15 cellular contexts compared by ENCODE assay signal in genomic region chr19:35907377-35907745, GRCh38. TPM values are rescaled to one million over a fixed set of nuclear protein-coding genes. Genes with fewer than 3 reads are reported as not detected.
DNase-seq lines count a peak whose midpoint lies in the region; ATAC-seq, FAIRE-seq and TF ChIP-seq lines count a peak whose summit lies in the region.
"Had no signal": no experiment of that assay in that cellular context is flagged by ENCODE, and none has a peak within 500 bp of the region (broad histone marks: within the 10 kb centered on the region; RNA-seq: fewer than 3 reads in every experiment).

No MANE protein-coding gene starts in this region.

- H3K4me1 ChIP-seq in CD8-positive, alpha-beta memory T cell (ENCODE audit: insufficient read depth, low read length): peaks cover 45% of the 10 kb centered on the region
- peaks cover 0 to 29% (median 8%) of the 10 kb centered on the region in 4 donors for H3K4me1 ChIP-seq in Peyer's patch
- peaks cover 33% of the 10 kb centered on the region for H3K4me1 ChIP-seq in HepG2 (ENCODE audit: insufficient read depth, low read length)
- no peaks in the 10 kb centered on the region for H3K4me1 ChIP-seq in skeletal muscle tissue (ENCODE audit: control insufficient read depth in 3 of 3, insufficient read depth in 3 of 3, low read length in 3 of 3)

- FAIRE-seq in HepG2 (lab: Jason Lieb, UNC): no peak
- FAIRE-seq: islet of Langerhans had no signal

- no peaks in the 10 kb centered on the region for H3K36me3 ChIP-seq in CD8-positive, alpha-beta memory T cell (ENCODE audit: insufficient read depth, low read length)
- no peaks in the 10 kb centered on the region for H3K36me3 ChIP-seq in Peyer's patch
- H3K36me3 ChIP-seq in HepG2 (replicated peaks in 1 of 2; ENCODE audit: control insufficient read depth in 1 of 2, insufficient read depth in 2 of 2, low read length in 2 of 2): no peaks in the 10 kb centered on the region
- no peaks in the 10 kb centered on the region for H3K36me3 ChIP-seq in skeletal muscle tissue (ENCODE audit: control insufficient read depth in 3 of 3, insufficient read depth in 3 of 3, low read length in 3 of 3)
- H3K36me3 ChIP-seq: MG63 had no signal

- H3K27me3 Mint-ChIP-seq in CD8-positive, alpha-beta memory T cell: no peaks in the 10 kb centered on the region
- H3K27me3 Mint-ChIP-seq: stimulated activated naive CD8-positive, alpha-beta T cell treated with anti-CD3 and anti-CD28 coated beads, Interleukin-15, amount 100 ng/mL, for 72 hours had no signal

- TF ChIP-seq POLR2A in Peyer's patch (IDR thresholded peaks at IDR 0.05): no peak
- TF ChIP-seq POLR2A in HepG2 (IDR thresholded peaks at IDR 0.05; ENCODE audit: insufficient read depth in 1 of 2, low read depth in 2 of 2, low read length in 2 of 2): no peak

- peaks cover 33 to 46% (median 40%) of the 10 kb centered on the region in 3 donors for H3K4me1 Mint-ChIP-seq in CD8-positive, alpha-beta memory T cell

- WGBS in HepG2 (ENCODE audit: low lambda C conversion rate): 14% methylated on average over 12 of the region's 12 CpGs

- H3K9ac ChIP-seq in HepG2 (ENCODE audit: insufficient read depth, low read depth, low read length) (no peak overlapping the region), skeletal muscle tissue (ENCODE audit: low read depth in 1 of 3, low read length in 3 of 3) (peak overlapping the region in 1 of 3 donors; percentile 14)

- POLR2A ChIA-PET in CD8-positive, alpha-beta memory T cell (lab: Charles Lee): no interaction called here
- POLR2A ChIA-PET in HepG2 (lab: Yijun Ruan, JAX): no interaction called here

- peak; percentile 33 for ATAC-seq in HepG2
- ATAC-seq in HG02840 (IDR thresholded peaks at IDR 0.05; ENCODE audit: low FRiP score, unreplicated experiment): no peak
- ATAC-seq: stimulated activated naive CD8-positive, alpha-beta T cell treated with anti-CD3 and anti-CD28 coated beads, Interleukin-15, amount 100 ng/mL, for 72 hours had no signal

- H3K9me3 Mint-ChIP-seq in CD8-positive, alpha-beta memory T cell: peaks cover 0 to 3% (median 0%) of the 10 kb centered on the region in 5 donors
- H3K9me3 Mint-ChIP-seq: stimulated activated naive CD8-positive, alpha-beta T cell treated with anti-CD3 and anti-CD28 coated beads, Interleukin-15, amount 100 ng/mL, for 72 hours had no signal

- no peaks in the 10 kb centered on the region for H3K9me3 ChIP-seq in CD8-positive, alpha-beta memory T cell (ENCODE audit: low read length)
- no peaks in the 10 kb centered on the region for H3K9me3 ChIP-seq in Peyer's patch
- no peaks in the 10 kb centered on the region for H3K9me3 ChIP-seq in HepG2 (ENCODE audit: low read length)
- no peaks in the 10 kb centered on the region for H3K9me3 ChIP-seq in skeletal muscle tissue (ENCODE audit: control insufficient read depth in 3 of 3, low read length in 3 of 3)
- H3K9me3 ChIP-seq: MG63 had no signal

- intact Hi-C loops in HepG2 (cut with micrococcal nuclease; ENCODE audit: unreplicated experiment): no loop called here

- H3K27ac Mint-ChIP-seq in CD8-positive, alpha-beta memory T cell: peak overlapping the region in 6 of 8 donors; percentile 41 to 97 (median 88)
- H3K27ac Mint-ChIP-seq: stimulated activated naive CD8-positive, alpha-beta T cell treated with anti-CD3 and anti-CD28 coated beads, Interleukin-15, amount 100 ng/mL, for 72 hours had no signal

- no peak overlapping the region for H3K4me2 ChIP-seq in HepG2 (ENCODE audit: low read depth, low read length)

- no TSS peak for BruUV-seq in HepG2 (replicated peaks; lab: Mats Ljungman, UMichigan)

- peaks cover 2 to 8% (median 5%) of the 10 kb centered on the region in 3 donors for H3K36me3 Mint-ChIP-seq in CD8-positive, alpha-beta memory T cell

- no peak for TF ChIP-seq EP300 in HepG2 (IDR thresholded peaks at IDR 0.05; ENCODE audit: low read depth in 2 of 2, low read length in 2 of 2)
- TF ChIP-seq EP300 in HepG2 (CRISPR knock-in tag; IDR thresholded peaks at IDR 0.05; ENCODE audit: borderline replicate concordance): no peak

- TF ChIP-seq CTCF in Peyer's patch (IDR thresholded peaks at IDR 0.05) (no peak), HepG2 (CRISPR knock-in tag; IDR thresholded peaks at IDR 0.05) (no peak)

- no peak overlapping the region for H2AFZ ChIP-seq in HepG2 (ENCODE audit: low read length)

- no peak overlapping the region for H3K27ac ChIP-seq in CD8-positive, alpha-beta memory T cell (ENCODE audit: low read depth, low read length)
- H3K27ac ChIP-seq in Peyer's patch: peak overlapping the region; percentile 46 to 75 (median 60)
- no peak overlapping the region for H3K27ac ChIP-seq in HepG2 (ENCODE audit: extremely low read length, insufficient read depth, low read length)
- H3K27ac ChIP-seq in skeletal muscle tissue (ENCODE audit: low read depth, low read length): peak overlapping the region; percentile 60

- peak overlapping the region in 5 of 7 donors; percentile 56 to 91 (median 82) for H3K4me3 Mint-ChIP-seq in CD8-positive, alpha-beta memory T cell
- H3K4me3 Mint-ChIP-seq: stimulated activated naive CD8-positive, alpha-beta T cell treated with anti-CD3 and anti-CD28 coated beads, Interleukin-15, amount 100 ng/mL, for 72 hours had no signal

- no peak overlapping the region for H3K4me3 ChIP-seq in CD8-positive, alpha-beta memory T cell (ENCODE audit: low read length)
- H3K4me3 ChIP-seq in Peyer's patch: peak overlapping the region in 2 of 4 donors; percentile 11 to 39
- H3K4me3 ChIP-seq in HepG2 (replicated peaks in 1 of 3; ENCODE audit: insufficient read depth in 1 of 3, low read depth in 2 of 3, low read length in 3 of 3): no peak overlapping the region
- peak overlapping the region in 2 of 3 donors; percentile 26 to 30 for H3K4me3 ChIP-seq in skeletal muscle tissue (ENCODE audit: low read length in 3 of 3)
- H3K4me3 ChIP-seq: MG63 had no signal

- H4K20me1 ChIP-seq in HepG2 (ENCODE audit: insufficient read depth, low read length): no peaks in the 10 kb centered on the region

- DNase-seq in CD8-positive, alpha-beta memory T cell: no peak
- DNase-seq in Peyer's patch (no peak), HepG2 (ENCODE audit: low spot score) (no peak), NCI-H2196 treated with DMSO at 0.1 percent for 48 hours (lab: John Stamatoyannopoulos, UW; ENCODE audit: unreplicated experiment) (no peak), NK-92 (lab: John Stamatoyannopoulos, UW; ENCODE audit: unreplicated experiment) (no peak)
- DNase-seq: activated naive CD4-positive, alpha-beta T cell treated with anti-CD3 and anti-CD28 coated beads, Interleukin-2, amount 50 U/mL, for 16 hours; foreskin fibroblast; stimulated activated CD4-positive, alpha-beta T cell treated with anti-CD3 and anti-CD28 coated beads, Interleukin-2, amount 100 ng/mL, for 48 hours; stimulated activated naive CD8-positive, alpha-beta T cell treated with anti-CD3 and anti-CD28 coated beads, Interleukin-15, amount 100 ng/mL, for 72 hours had no signal

- no peak for TF ChIP-seq RAD21 in HepG2 (CRISPR knock-in tag; IDR thresholded peaks at IDR 0.05)

- H3K27me3 ChIP-seq in CD8-positive, alpha-beta memory T cell (ENCODE audit: insufficient read depth, low read length, poor library complexity, severe bottlenecking): no peaks in the 10 kb centered on the region
- H3K27me3 ChIP-seq in Peyer's patch (no peaks in the 10 kb centered on the region), HepG2 (ENCODE audit: control insufficient read depth in 1 of 2, insufficient read depth in 2 of 2, low read length in 2 of 2) (peaks cover 0 to 15% of the 10 kb centered on the region in 2 experiments; a peak in 3 of 5 replicates), skeletal muscle tissue (ENCODE audit: control insufficient read depth in 3 of 3, insufficient read depth in 3 of 3, low read length in 3 of 3) (peaks cover 2 to 19% (median 14%) of the 10 kb centered on the region in 3 donors)
- H3K27me3 ChIP-seq: MG63 had no signal

- no peaks in the 10 kb centered on the region for H3K79me2 ChIP-seq in HepG2 (ENCODE audit: insufficient read depth, low read length)

- CTCF ChIA-PET in CD8-positive, alpha-beta memory T cell (lab: Charles Lee): no interaction called here
- CTCF ChIA-PET in HepG2 (lab: Yijun Ruan, JAX; ENCODE audit: low intra/inter-chr PET ratio, low total read pairs): no interaction called here

- in situ Hi-C loops in HepG2 (cut with HindIII; ENCODE audit: extremely low pct_ligation_motif_present, low pct_unique_long_range_greater_than_20kb): no loop called here

RNA-seq across cellular contexts. Expression of gene TYROBP, which starts 0.7 kb away (rescaled TPM):
- total RNA-seq in CD8-positive, alpha-beta memory T cell: 1 to 10 TPM; 6.4 to 6.8 TPM
- polyA plus RNA-seq in CD8-positive, alpha-beta memory T cell: 96.2 TPM
- total RNA-seq in Peyer's patch (10 to 100 TPM in 3 of 4 donors, 1 to 10 TPM in 1; 4.2 to 56.1 (median 20.2) TPM), HepG2 (2016; rRNA removed; fragmentation: Illumina TruSeq; extraction: Trizol) (not detected in 2 replicates), skeletal muscle tissue (9.9 TPM)
- not detected in 2 replicates for total RNA-seq in HepG2 (2016; cell fraction: cytosol; rRNA removed; fragmentation: Illumina TruSeq; extraction: Trizol; ENCODE audit: low read depth)
- not detected in 2 replicates for total RNA-seq in HepG2 (2016; cell fraction: insoluble cytoplasmic fraction; rRNA removed; fragmentation: Illumina TruSeq; extraction: Trizol)
- not detected in 2 replicates for total RNA-seq in HepG2 (2016; cell fraction: membrane; rRNA removed; fragmentation: Illumina TruSeq; extraction: Trizol)
- total RNA-seq in HepG2 (2016; cell fraction: nucleus; rRNA removed; fragmentation: Illumina TruSeq; extraction: Trizol): not detected in 2 replicates
- 0.20 TPM in 1 of 2 replicates, not detected in the other for polyA plus RNA-seq in HepG2 (2011; rRNA removed)
- not detected in 2 replicates for polyA plus RNA-seq in HepG2 (2011; cell fraction: cytosol; rRNA removed)
- not detected in 2 replicates for polyA plus RNA-seq in HepG2 (2011; cell fraction: nucleus; rRNA removed)
- polyA plus RNA-seq in HepG2 (2012): not detected in 2 replicates
- not detected in 2 replicates for polyA plus RNA-seq in HepG2 (2016; cell fraction: cytosol; fragmentation: Illumina TruSeq; extraction: Trizol; ENCODE audit: low read depth)
- not detected in 2 replicates for polyA plus RNA-seq in HepG2 (2016; cell fraction: insoluble cytoplasmic fraction; fragmentation: Illumina TruSeq; extraction: Trizol; ENCODE audit: low read depth)
- polyA plus RNA-seq in HepG2 (2016; cell fraction: membrane; fragmentation: Illumina TruSeq; extraction: Trizol; ENCODE audit: low read depth): not detected in 2 replicates
- not detected in 2 replicates for polyA plus RNA-seq in HepG2 (2016; cell fraction: nucleus; fragmentation: Illumina TruSeq; extraction: Trizol; ENCODE audit: insufficient read depth, low read depth)
- polyA minus RNA-seq in HepG2 (2011; rRNA and poly(A)+ RNA removed; ENCODE audit: low replicate concordance): not detected in 2 replicates
- polyA minus RNA-seq in HepG2 (2011; cell fraction: cytosol; rRNA and poly(A)+ RNA removed): not detected in 2 replicates
- polyA minus RNA-seq in HepG2 (2011; cell fraction: nucleus; rRNA and poly(A)+ RNA removed): not detected in 2 replicates
- total RNA-seq: OCI-LY7; T-helper 1 cell treated with Interleukin-12 subunit alpha and Interleukin-12 subunit beta and Interleukin-4 antibody, amounts not matched to agents 30 ng/mL and 1 ng/mL, for 36 hours had no signal

RNA-seq across cellular contexts. Expression of gene HCST, which starts 5.0 kb away (rescaled TPM):
- total RNA-seq in CD8-positive, alpha-beta memory T cell: 10 to 100 TPM; 53.4 to 60.1 TPM
- 1,883 TPM for polyA plus RNA-seq in CD8-positive, alpha-beta memory T cell
- total RNA-seq in Peyer's patch: 1 to 10 TPM in 1 of 4 donors, not detected in 3; 9.7 TPM
- total RNA-seq in HepG2 (2016; rRNA removed; fragmentation: Illumina TruSeq; extraction: Trizol): 0.24 TPM in 1 of 2 replicates, not detected in the other
- total RNA-seq in HepG2 (2016; cell fraction: cytosol; rRNA removed; fragmentation: Illumina TruSeq; extraction: Trizol; ENCODE audit: low read depth): 0.79 TPM in 1 of 2 replicates, not detected in the other
- total RNA-seq in HepG2 (2016; cell fraction: insoluble cytoplasmic fraction; rRNA removed; fragmentation: Illumina TruSeq; extraction: Trizol): not detected in 2 replicates
- 0.65 TPM in 1 of 2 replicates, not detected in the other for total RNA-seq in HepG2 (2016; cell fraction: membrane; rRNA removed; fragmentation: Illumina TruSeq; extraction: Trizol)
- total RNA-seq in HepG2 (2016; cell fraction: nucleus; rRNA removed; fragmentation: Illumina TruSeq; extraction: Trizol): not detected in 2 replicates
- 1.2 and 2.3 TPM in 2 replicates for polyA plus RNA-seq in HepG2 (2011; rRNA removed)
- polyA plus RNA-seq in HepG2 (2011; cell fraction: cytosol; rRNA removed): 2.2 TPM in 2 replicates
- 0.64 and 0.72 TPM in 2 replicates for polyA plus RNA-seq in HepG2 (2011; cell fraction: nucleus; rRNA removed)
- 0.37 and 0.60 TPM in 2 replicates for polyA plus RNA-seq in HepG2 (2012)
- 0.61 TPM in 1 of 2 replicates, not detected in the other for polyA plus RNA-seq in HepG2 (2016; cell fraction: cytosol; fragmentation: Illumina TruSeq; extraction: Trizol; ENCODE audit: low read depth)
- not detected in 2 replicates for polyA plus RNA-seq in HepG2 (2016; cell fraction: insoluble cytoplasmic fraction; fragmentation: Illumina TruSeq; extraction: Trizol; ENCODE audit: low read depth)
- polyA plus RNA-seq in HepG2 (2016; cell fraction: membrane; fragmentation: Illumina TruSeq; extraction: Trizol; ENCODE audit: low read depth): not detected in 2 replicates
- polyA plus RNA-seq in HepG2 (2016; cell fraction: nucleus; fragmentation: Illumina TruSeq; extraction: Trizol; ENCODE audit: insufficient read depth, low read depth): 1.6 TPM in 2 replicates
- polyA minus RNA-seq in HepG2 (2011; rRNA and poly(A)+ RNA removed; ENCODE audit: low replicate concordance): 0.77 and 4.2 TPM in 2 replicates
- polyA minus RNA-seq in HepG2 (2011; cell fraction: cytosol; rRNA and poly(A)+ RNA removed): not detected in 2 replicates
- polyA minus RNA-seq in HepG2 (2011; cell fraction: nucleus; rRNA and poly(A)+ RNA removed): not detected in 2 replicates
- 1.6 TPM for total RNA-seq in skeletal muscle tissue

RNA-seq across cellular contexts. Expression of gene NFKBID, which starts 7.0 kb away (rescaled TPM):
- 10 to 100 TPM; 63.3 to 66.5 TPM for total RNA-seq in CD8-positive, alpha-beta memory T cell
- 3.0 TPM for polyA plus RNA-seq in CD8-positive, alpha-beta memory T cell
- total RNA-seq in Peyer's patch (10 to 100 TPM in 3 of 4 donors, 1 to 10 TPM in 1; 8.4 to 38.0 (median 23.6) TPM), HepG2 (2016; rRNA removed; fragmentation: Illumina TruSeq; extraction: Trizol) (0.38 and 2.1 TPM in 2 replicates), skeletal muscle tissue (3.7 TPM)
- 1.1 and 1.7 TPM in 2 replicates for total RNA-seq in HepG2 (2016; cell fraction: cytosol; rRNA removed; fragmentation: Illumina TruSeq; extraction: Trizol; ENCODE audit: low read depth)
- 0.33 and 1.8 TPM in 2 replicates for total RNA-seq in HepG2 (2016; cell fraction: insoluble cytoplasmic fraction; rRNA removed; fragmentation: Illumina TruSeq; extraction: Trizol)
- 0.87 and 2.1 TPM in 2 replicates for total RNA-seq in HepG2 (2016; cell fraction: membrane; rRNA removed; fragmentation: Illumina TruSeq; extraction: Trizol)
- total RNA-seq in HepG2 (2016; cell fraction: nucleus; rRNA removed; fragmentation: Illumina TruSeq; extraction: Trizol): 1.2 and 3.4 TPM in 2 replicates
- polyA plus RNA-seq in HepG2 (2011; rRNA removed): 1.6 and 2.3 TPM in 2 replicates
- 0.45 and 0.74 TPM in 2 replicates for polyA plus RNA-seq in HepG2 (2011; cell fraction: cytosol; rRNA removed)
- polyA plus RNA-seq in HepG2 (2011; cell fraction: nucleus; rRNA removed): 13.5 and 15.3 TPM in 2 replicates
- 0.69 and 1.1 TPM in 2 replicates for polyA plus RNA-seq in HepG2 (2012)
- 1.3 and 1.8 TPM in 2 replicates for polyA plus RNA-seq in HepG2 (2016; cell fraction: cytosol; fragmentation: Illumina TruSeq; extraction: Trizol; ENCODE audit: low read depth)
- 0.28 and 0.74 TPM in 2 replicates for polyA plus RNA-seq in HepG2 (2016; cell fraction: insoluble cytoplasmic fraction; fragmentation: Illumina TruSeq; extraction: Trizol; ENCODE audit: low read depth)
- 0.70 and 1.0 TPM in 2 replicates for polyA plus RNA-seq in HepG2 (2016; cell fraction: membrane; fragmentation: Illumina TruSeq; extraction: Trizol; ENCODE audit: low read depth)
- 6.4 and 8.2 TPM in 2 replicates for polyA plus RNA-seq in HepG2 (2016; cell fraction: nucleus; fragmentation: Illumina TruSeq; extraction: Trizol; ENCODE audit: insufficient read depth, low read depth)
- polyA minus RNA-seq in HepG2 (2011; rRNA and poly(A)+ RNA removed; ENCODE audit: low replicate concordance): 8.6 and 15.8 TPM in 2 replicates
- 2.5 TPM in 1 of 2 replicates, not detected in the other for polyA minus RNA-seq in HepG2 (2011; cell fraction: cytosol; rRNA and poly(A)+ RNA removed)
- polyA minus RNA-seq in HepG2 (2011; cell fraction: nucleus; rRNA and poly(A)+ RNA removed): 7.7 and 8.0 TPM in 2 replicates

RNA-seq across cellular contexts. Expression of gene LRFN3, which starts 28.8 kb away (rescaled TPM):
- total RNA-seq in CD8-positive, alpha-beta memory T cell: 10 to 100 TPM; 12.4 to 12.5 TPM
- 3.0 TPM for polyA plus RNA-seq in CD8-positive, alpha-beta memory T cell
- total RNA-seq in Peyer's patch (10 to 100 TPM in 3 of 4 donors, 1 to 10 TPM in 1; 8.3 to 34.4 (median 22.1) TPM), HepG2 (2016; rRNA removed; fragmentation: Illumina TruSeq; extraction: Trizol) (1.1 and 1.6 TPM in 2 replicates), skeletal muscle tissue (0.52 TPM)
- total RNA-seq in HepG2 (2016; cell fraction: cytosol; rRNA removed; fragmentation: Illumina TruSeq; extraction: Trizol; ENCODE audit: low read depth): 0.40 and 0.79 TPM in 2 replicates
- 0.77 and 1.4 TPM in 2 replicates for total RNA-seq in HepG2 (2016; cell fraction: insoluble cytoplasmic fraction; rRNA removed; fragmentation: Illumina TruSeq; extraction: Trizol)
- 3.2 and 3.3 TPM in 2 replicates for total RNA-seq in HepG2 (2016; cell fraction: membrane; rRNA removed; fragmentation: Illumina TruSeq; extraction: Trizol)
- 1.0 and 1.3 TPM in 2 replicates for total RNA-seq in HepG2 (2016; cell fraction: nucleus; rRNA removed; fragmentation: Illumina TruSeq; extraction: Trizol)
- polyA plus RNA-seq in HepG2 (2011; rRNA removed): 0.74 and 0.91 TPM in 2 replicates
- 0.47 and 0.78 TPM in 2 replicates for polyA plus RNA-seq in HepG2 (2011; cell fraction: cytosol; rRNA removed)
- polyA plus RNA-seq in HepG2 (2011; cell fraction: nucleus; rRNA removed): 3.4 TPM in 2 replicates
- 2.5 and 3.6 TPM in 2 replicates for polyA plus RNA-seq in HepG2 (2012)
- polyA plus RNA-seq in HepG2 (2016; cell fraction: cytosol; fragmentation: Illumina TruSeq; extraction: Trizol; ENCODE audit: low read depth): 2.6 TPM in 2 replicates
- 4.2 and 5.4 TPM in 2 replicates for polyA plus RNA-seq in HepG2 (2016; cell fraction: insoluble cytoplasmic fraction; fragmentation: Illumina TruSeq; extraction: Trizol; ENCODE audit: low read depth)
- 8.0 and 8.2 TPM in 2 replicates for polyA plus RNA-seq in HepG2 (2016; cell fraction: membrane; fragmentation: Illumina TruSeq; extraction: Trizol; ENCODE audit: low read depth)
- polyA plus RNA-seq in HepG2 (2016; cell fraction: nucleus; fragmentation: Illumina TruSeq; extraction: Trizol; ENCODE audit: insufficient read depth, low read depth): 3.9 and 5.6 TPM in 2 replicates
- polyA minus RNA-seq in HepG2 (2011; rRNA and poly(A)+ RNA removed; ENCODE audit: low replicate concordance): 1.2 and 2.4 TPM in 2 replicates
- polyA minus RNA-seq in HepG2 (2011; cell fraction: cytosol; rRNA and poly(A)+ RNA removed): 2.5 and 3.3 TPM in 2 replicates
- 1.8 and 3.2 TPM in 2 replicates for polyA minus RNA-seq in HepG2 (2011; cell fraction: nucleus; rRNA and poly(A)+ RNA removed)

RNA-seq across cellular contexts. Expression of gene APLP1, which starts 39.0 kb away (rescaled TPM):
- total RNA-seq in CD8-positive, alpha-beta memory T cell: under 1 TPM; 0.85 to 0.86 TPM
- not detected for polyA plus RNA-seq in CD8-positive, alpha-beta memory T cell
- total RNA-seq in Peyer's patch: 1 to 10 TPM in 3 of 4 donors, under 1 TPM in 1; 0.53 to 8.3 (median 1.7) TPM
- total RNA-seq in HepG2 (2016; rRNA removed; fragmentation: Illumina TruSeq; extraction: Trizol): 2.3 and 2.9 TPM in 2 replicates
- total RNA-seq in HepG2 (2016; cell fraction: cytosol; rRNA removed; fragmentation: Illumina TruSeq; extraction: Trizol; ENCODE audit: low read depth): 0.79 and 1.7 TPM in 2 replicates
- 0.65 and 3.2 TPM in 2 replicates for total RNA-seq in HepG2 (2016; cell fraction: insoluble cytoplasmic fraction; rRNA removed; fragmentation: Illumina TruSeq; extraction: Trizol)
- total RNA-seq in HepG2 (2016; cell fraction: membrane; rRNA removed; fragmentation: Illumina TruSeq; extraction: Trizol): 0.83 and 1.4 TPM in 2 replicates
- 2.7 and 3.8 TPM in 2 replicates for total RNA-seq in HepG2 (2016; cell fraction: nucleus; rRNA removed; fragmentation: Illumina TruSeq; extraction: Trizol)
- polyA plus RNA-seq in HepG2 (2011; rRNA removed): 2.0 and 3.1 TPM in 2 replicates
- 1.0 and 2.3 TPM in 2 replicates for polyA plus RNA-seq in HepG2 (2011; cell fraction: cytosol; rRNA removed)
- 2.4 and 4.2 TPM in 2 replicates for polyA plus RNA-seq in HepG2 (2011; cell fraction: nucleus; rRNA removed)
- 0.70 and 1.2 TPM in 2 replicates for polyA plus RNA-seq in HepG2 (2012)
- 1.1 and 1.4 TPM in 2 replicates for polyA plus RNA-seq in HepG2 (2016; cell fraction: cytosol; fragmentation: Illumina TruSeq; extraction: Trizol; ENCODE audit: low read depth)
- polyA plus RNA-seq in HepG2 (2016; cell fraction: insoluble cytoplasmic fraction; fragmentation: Illumina TruSeq; extraction: Trizol; ENCODE audit: low read depth): 1.4 and 4.4 TPM in 2 replicates
- polyA plus RNA-seq in HepG2 (2016; cell fraction: membrane; fragmentation: Illumina TruSeq; extraction: Trizol; ENCODE audit: low read depth): 2.2 and 3.5 TPM in 2 replicates
- 9.5 and 10.5 TPM in 2 replicates for polyA plus RNA-seq in HepG2 (2016; cell fraction: nucleus; fragmentation: Illumina TruSeq; extraction: Trizol; ENCODE audit: insufficient read depth, low read depth)
- 0.51 and 2.8 TPM in 2 replicates for polyA minus RNA-seq in HepG2 (2011; rRNA and poly(A)+ RNA removed; ENCODE audit: low replicate concordance)
- polyA minus RNA-seq in HepG2 (2011; cell fraction: cytosol; rRNA and poly(A)+ RNA removed): 0.35 and 1.8 TPM in 2 replicates
- polyA minus RNA-seq in HepG2 (2011; cell fraction: nucleus; rRNA and poly(A)+ RNA removed): 1.2 TPM in 1 of 2 replicates, not detected in the other
- 2.1 TPM for total RNA-seq in skeletal muscle tissue

Comparison
In these comparisons a context has a peak if more than half of its experiments do, and no peak if none do; other contexts are left out.
1. H3K27ac ChIP-seq: peak in Peyer's patch (4 of 4) and skeletal muscle tissue (single experiment); none in CD8-positive, alpha-beta memory T cell (single experiment) and HepG2 (single experiment).
2. H3K4me3 ChIP-seq: peak in skeletal muscle tissue (2 of 3); none in CD8-positive, alpha-beta memory T cell (single experiment) and HepG2 (0 of 3).
3. RNA of gene HCST, which starts 5.0 kb away (total RNA-seq): 53.4 to 60.1 TPM in CD8-positive, alpha-beta memory T cell; 9.7 TPM in Peyer's patch, 1.6 TPM in skeletal muscle tissue (single experiment) and 0.24 to 0.79 TPM in HepG2; every median in the first group is over 4 times any median in the second.